8 cellular contexts compared by ENCODE assay signal in genomic region chr5:72107874-72108199, GRCh38. TPM values are rescaled to one million over a fixed set of nuclear protein-coding genes. Genes with fewer than 3 reads are reported as not detected.
DNase-seq lines count a peak whose midpoint lies in the region; ATAC-seq, FAIRE-seq and TF ChIP-seq lines count a peak whose summit lies in the region.

No MANE protein-coding gene starts in this region.

- H3K4me3 Mint-ChIP-seq in osteocyte (ENCODE audit: unreplicated experiment), result peak overlapping the region; percentile 89

- no peak for TF ChIP-seq EP300 in A549 (IDR thresholded peaks at IDR 0.05)

- 2% methylated on average over 10 of the region's 12 CpGs for WGBS in A549 (ENCODE audit: missing lambda C conversion rate)

- DNase-seq in A549 (ENCODE audit: low read depth in 1 of 2, low spot score in 1 of 2), result peak; percentile 35 to 55
- peak; percentile 31 for DNase-seq in fibroblast of the aortic adventitia (ENCODE audit: low read depth)
- DNase-seq in osteocyte (ENCODE audit: extremely low spot score, unreplicated experiment), result no peak
- DNase-seq in LoVo (ENCODE audit: low spot score), result no peak

- H3K9me3 Mint-ChIP-seq in osteocyte (ENCODE audit: unreplicated experiment), result no peaks in the 10 kb centered on the region

- POLR2A ChIA-PET in A549 (lab: Yijun Ruan, JAX), result interaction anchor here (0.7 to 6.8 kb wide), 8 partner anchors 18 to 200 kb away, joined by 3 to 70 read pairs (median 4); no protein-coding TSS in a partner anchor

- H3K27me3 Mint-ChIP-seq in osteocyte (ENCODE audit: unreplicated experiment), result no peaks in the 10 kb centered on the region

- peak overlapping the region; percentile 86 to 96 for H3K27ac ChIP-seq in A549

- CTCF ChIA-PET in A549 (lab: Yijun Ruan, JAX), result interaction anchor here (0.8 to 5.9 kb wide), 5 partner anchors 12 to 324 kb away, joined by 3 to 43 read pairs (median 3); no protein-coding TSS in a partner anchor

- peaks cover 13% of the 10 kb centered on the region for H3K36me3 Mint-ChIP-seq in osteocyte (ENCODE audit: unreplicated experiment)

- peaks cover 43% of the 10 kb centered on the region for H3K4me1 Mint-ChIP-seq in osteocyte (ENCODE audit: unreplicated experiment)

- peak; percentile 51 to 65 for ATAC-seq in A549
- peak; percentile 41 for ATAC-seq in GM21576 (IDR thresholded peaks at IDR 0.05; ENCODE audit: unreplicated experiment)
- peak; percentile 30 for ATAC-seq in SK-N-SH treated with all-trans-retinoic acid at 6 μM for 48 hours
- no peak for ATAC-seq in GM18517 (IDR thresholded peaks at IDR 0.05; ENCODE audit: unreplicated experiment)
- no peak for ATAC-seq in HG03565 (IDR thresholded peaks at IDR 0.05; ENCODE audit: unreplicated experiment)

- no peak for TF ChIP-seq RAD21 in A549 (conservative IDR thresholded peaks at IDR 0.05 in 1 of 2, IDR thresholded peaks at IDR 0.05 in 1 of 2)

- no peak for TF ChIP-seq POLR2A in A549 (IDR thresholded peaks at IDR 0.05; ENCODE audit: low read length)

- H3K9me3 ChIP-seq in A549, result 0 out of 3 replicates have a peak, but pooled peaks cover 3% of the 10 kb centered on the region

- FAIRE-seq in A549 (lab: Jason Lieb, UNC), result no peak

- H3K27ac Mint-ChIP-seq in osteocyte (ENCODE audit: unreplicated experiment), result peak overlapping the region; percentile 90

- peak overlapping the region; percentile 82 for H3K4me2 ChIP-seq in A549

- peaks cover 41% of the 10 kb centered on the region for H3K4me1 ChIP-seq in A549

- TF ChIP-seq CTCF in A549 (IDR thresholded peaks at IDR 0.05) (no peak), fibroblast of the aortic adventitia (IDR thresholded peaks at IDR 0.05; ENCODE audit: insufficient read depth, low read length) (no peak), osteocyte (IDR thresholded peaks at IDR 0.05) (no peak)

- H3K4me3 ChIP-seq in A549 (peak overlapping the region; percentile 84), fibroblast of the aortic adventitia (ENCODE audit: low read depth, low read length) (peak overlapping the region; percentile 97)

TF ChIP-seq in A549, 52 proteins besides CTCF, POLR2A, EP300 and RAD21:
- TF ChIP-seq HMGXB4 (CRISPR knock-in tag; IDR thresholded peaks at IDR 0.05; ENCODE audit: borderline replicate concordance), result no peak
- no peak for TF ChIP-seq NR3C1 (IDR thresholded peaks at IDR 0.05)
- TF ChIP-seq SREBF2 (IDR thresholded peaks at IDR 0.05), result no peak
- TF ChIP-seq ATOH8 (CRISPR knock-in tag; IDR thresholded peaks at IDR 0.05; ENCODE audit: low read depth), result no peak
- no peak for TF ChIP-seq POLR2AphosphoS2 (conservative IDR thresholded peaks at IDR 0.05; ENCODE audit: low read length)
- no peak for TF ChIP-seq FOXS1 (CRISPR knock-in tag; IDR thresholded peaks at IDR 0.05)
- no peak for TF ChIP-seq MAFK (IDR thresholded peaks at IDR 0.05; ENCODE audit: partially characterized antibody)

TF ChIP-seq in SK-N-SH treated with all-trans-retinoic acid at 6 μM for 48 hours, 23 proteins besides CTCF, POLR2A, EP300 and RAD21:
- TF ChIP-seq TOX (CRISPR knock-in tag; IDR thresholded peaks at IDR 0.05; ENCODE audit: borderline replicate concordance) (no peak), PPARA (CRISPR knock-in tag; IDR thresholded peaks at IDR 0.05; ENCODE audit: borderline replicate concordance) (no peak), GLIS3 (CRISPR knock-in tag; IDR thresholded peaks at IDR 0.05) (no peak), OSR1 (CRISPR knock-in tag; IDR thresholded peaks at IDR 0.05) (no peak), ZNF565 (CRISPR knock-in tag; conservative IDR thresholded peaks at IDR 0.05; ENCODE audit: low read depth) (no peak), POU6F1 (CRISPR knock-in tag; IDR thresholded peaks at IDR 0.05; ENCODE audit: borderline replicate concordance, low read depth) (no peak), ZNF70 (CRISPR knock-in tag; IDR thresholded peaks at IDR 0.05) (no peak), ARNTL (CRISPR knock-in tag; IDR thresholded peaks at IDR 0.05; ENCODE audit: borderline replicate concordance, low read depth) (no peak)

RNA-seq across cellular contexts. Expression of gene MAP1B, which starts 0.6 kb away (rescaled TPM):
- polyA plus RNA-seq in A549 (2011; rRNA removed) (73.0 and 93.0 TPM in 2 replicates), A549 (2017; fragmentation: RNase III; extraction: RNeasy Plus Mini Kit Qiagen cat#74134 plus additional on column Dnase treatment) (37.1 to 49.1 TPM (median 40.2 TPM) in 3 replicates)
- 16.2 and 17.0 TPM in 2 replicates for polyA plus RNA-seq in A549 (2012; cell fraction: cytosol; rRNA removed)
- 53.5 and 54.6 TPM in 2 replicates for polyA plus RNA-seq in A549 (2012; cell fraction: nucleus; rRNA removed)
- polyA minus RNA-seq in A549 (2011; rRNA and poly(A)+ RNA removed), result 191 and 227 TPM in 2 replicates
- total RNA-seq in fibroblast of the aortic adventitia (ENCODE audit: low replicate concordance) (130 and 401 TPM in 2 replicates), osteocyte (189 and 207 TPM in 2 replicates)

Comparison
In these comparisons a context has a peak if more than half of its experiments do, and no peak if none do; other contexts are left out.
1. ATAC-seq: peak in A549 (2 of 2), GM21576 (single experiment) and SK-N-SH treated with all-trans-retinoic acid at 6 μM for 48 hours (single experiment); none in GM18517 (single experiment) and HG03565 (single experiment).
2. DNase-seq: peak in A549 (2 of 2) and fibroblast of the aortic adventitia (single experiment); none in osteocyte (single experiment) and LoVo (single experiment).